Comparison of ENCODE assay signal across 1 cellular context in the genomic region with DNA sequence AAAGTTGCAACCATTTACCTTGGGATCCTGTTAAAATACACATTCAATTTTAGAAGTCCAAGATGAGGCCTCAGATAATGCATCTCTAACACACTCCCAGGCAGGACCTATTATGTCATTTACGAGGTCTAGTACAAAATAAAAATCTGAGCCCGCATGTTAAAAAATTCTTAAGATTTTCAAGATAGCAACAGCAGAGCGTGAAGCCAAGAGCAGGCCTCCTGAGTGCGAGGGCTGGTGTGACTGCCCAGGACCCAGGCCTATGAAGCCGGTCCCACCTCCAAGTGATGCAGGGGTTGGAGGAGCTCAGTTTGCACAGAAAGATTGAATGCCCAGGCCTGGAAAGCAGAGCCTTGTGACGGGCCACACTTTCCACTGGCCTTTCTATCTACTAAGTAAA.
TF ChIP-seq lines count a peak whose summit lies in the region.

No MANE protein-coding gene starts in this region.

TF ChIP-seq in WTC11, 78 proteins besides CTCF, POLR2A, EP300 and RAD21 (continued from another document):
- TF ChIP-seq, protein P1, sequence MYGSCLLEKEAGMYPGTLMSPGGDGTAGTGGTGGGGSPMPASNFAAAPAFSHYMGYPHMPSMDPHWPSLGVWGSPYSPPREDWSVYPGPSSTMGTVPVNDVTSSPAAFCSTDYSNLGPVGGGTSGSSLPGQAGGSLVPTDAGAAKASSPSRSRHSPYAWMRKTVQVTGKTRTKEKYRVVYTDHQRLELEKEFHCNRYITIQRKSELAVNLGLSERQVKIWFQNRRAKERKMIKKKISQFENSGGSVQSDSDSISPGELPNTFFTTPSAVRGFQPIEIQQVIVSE (CRISPR knock-in tag; IDR thresholded peaks at IDR 0.05; ENCODE audit: borderline replicate concordance) = no peak
- TF ChIP-seq ZBTB21 (CRISPR knock-in tag; IDR thresholded peaks at IDR 0.05; ENCODE audit: borderline replicate concordance) = no peak
- no peak for TF ChIP-seq KAT7 (CRISPR knock-in tag; IDR thresholded peaks at IDR 0.05; ENCODE audit: borderline replicate concordance)
- no peak for TF ChIP-seq JUN (CRISPR knock-in tag; IDR thresholded peaks at IDR 0.05)
- TF ChIP-seq NFE2L1 (CRISPR knock-in tag; IDR thresholded peaks at IDR 0.05) = no peak
- TF ChIP-seq OVOL2 (CRISPR knock-in tag; IDR thresholded peaks at IDR 0.05; ENCODE audit: borderline replicate concordance) = no peak
- TF ChIP-seq, protein P2, sequence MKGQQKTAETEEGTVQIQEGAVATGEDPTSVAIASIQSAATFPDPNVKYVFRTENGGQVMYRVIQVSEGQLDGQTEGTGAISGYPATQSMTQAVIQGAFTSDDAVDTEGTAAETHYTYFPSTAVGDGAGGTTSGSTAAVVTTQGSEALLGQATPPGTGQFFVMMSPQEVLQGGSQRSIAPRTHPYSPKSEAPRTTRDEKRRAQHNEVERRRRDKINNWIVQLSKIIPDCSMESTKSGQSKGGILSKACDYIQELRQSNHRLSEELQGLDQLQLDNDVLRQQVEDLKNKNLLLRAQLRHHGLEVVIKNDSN (CRISPR knock-in tag; IDR thresholded peaks at IDR 0.05) = no peak
- TF ChIP-seq ETV6 (CRISPR knock-in tag; IDR thresholded peaks at IDR 0.05) = no peak
- no peak for TF ChIP-seq TEAD1 (CRISPR knock-in tag; IDR thresholded peaks at IDR 0.05)
- TF ChIP-seq FOXP1 (CRISPR knock-in tag; IDR thresholded peaks at IDR 0.05; ENCODE audit: borderline replicate concordance) = no peak
- TF ChIP-seq, protein P3, sequence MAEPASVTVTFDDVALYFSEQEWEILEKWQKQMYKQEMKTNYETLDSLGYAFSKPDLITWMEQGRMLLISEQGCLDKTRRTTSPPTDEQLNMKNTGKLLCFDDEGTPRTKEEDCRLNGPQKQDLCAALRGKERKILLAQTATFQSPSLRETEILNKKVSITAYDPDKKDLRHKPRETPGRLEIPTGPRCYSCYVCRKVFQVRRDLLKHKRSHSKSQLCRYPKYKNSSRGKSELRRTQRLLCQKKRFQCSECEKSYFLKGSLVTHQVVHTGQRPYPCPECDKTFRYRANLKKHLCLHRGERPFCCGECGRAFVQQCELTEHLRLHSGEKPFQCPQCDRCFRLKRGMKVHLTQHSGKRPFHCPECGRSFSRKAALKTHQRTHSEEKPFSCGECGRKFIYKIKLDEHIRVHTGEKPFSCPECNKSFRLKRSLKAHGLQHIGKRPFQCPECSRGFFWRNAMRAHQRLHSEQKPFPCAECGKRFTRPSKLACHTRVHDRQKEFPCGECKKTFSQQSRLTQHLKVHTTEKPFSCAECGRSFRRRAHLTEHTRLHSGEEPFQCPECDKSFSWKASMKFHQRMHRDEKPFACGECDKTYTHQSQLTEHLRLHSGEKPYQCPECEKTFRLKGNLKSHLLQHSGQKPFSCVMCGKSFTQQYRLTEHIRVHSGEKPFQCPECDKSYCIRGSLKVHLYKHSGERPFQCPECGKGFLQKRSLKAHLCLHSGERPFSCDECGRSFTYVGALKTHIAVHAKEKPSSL (CRISPR knock-in tag; conservative IDR thresholded peaks at IDR 0.05) = no peak
- no peak for TF ChIP-seq GABPB1 (CRISPR knock-in tag; IDR thresholded peaks at IDR 0.05)
- no peak for TF ChIP-seq JAZF1 (CRISPR knock-in tag; IDR thresholded peaks at IDR 0.05)
- TF ChIP-seq SP1 (CRISPR knock-in tag; conservative IDR thresholded peaks at IDR 0.05) = no peak
- TF ChIP-seq RORB (CRISPR knock-in tag; IDR thresholded peaks at IDR 0.05) = no peak
